In the genomic region with DNA sequence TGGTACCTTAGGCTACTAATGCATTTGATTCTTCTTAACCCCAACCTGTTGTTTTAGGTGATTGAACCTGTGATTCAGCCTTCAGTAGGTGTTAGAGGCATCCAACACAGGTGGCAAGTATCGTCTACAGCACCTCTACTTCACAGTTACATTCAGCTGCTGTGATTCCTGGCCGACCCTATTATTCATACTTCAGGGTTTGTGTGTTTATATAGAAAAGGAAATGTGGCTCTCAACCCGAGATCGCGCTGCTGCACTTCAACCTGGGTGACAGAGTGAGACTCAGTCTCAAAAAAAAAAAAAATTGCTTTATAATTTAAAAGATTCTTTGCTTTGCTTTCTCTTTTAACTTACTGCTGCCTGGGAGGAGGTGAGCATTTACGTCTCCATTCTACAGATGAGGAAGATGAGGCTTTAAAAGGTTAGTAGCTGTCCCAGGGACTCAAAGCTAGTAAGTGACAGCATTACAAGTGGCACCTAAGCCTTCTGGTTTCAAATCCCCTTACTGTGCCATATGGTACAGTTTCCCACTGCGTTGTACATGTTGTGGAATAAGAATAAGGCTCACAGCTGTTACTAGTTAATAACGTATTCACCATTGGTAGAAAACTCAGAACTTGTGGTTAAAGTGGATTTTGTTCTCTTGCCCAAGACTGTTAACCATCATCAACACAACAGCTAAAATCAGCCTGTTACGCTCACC, we compare ENCODE assay signal across 1 cellular context.
TF ChIP-seq lines count a peak whose summit lies in the region.

No MANE protein-coding gene starts in this region.

TF ChIP-seq in GM12878, 131 proteins besides CTCF, POLR2A, EP300 and RAD21 (continued from another document and continues in another):
- TF ChIP-seq, protein P1, sequence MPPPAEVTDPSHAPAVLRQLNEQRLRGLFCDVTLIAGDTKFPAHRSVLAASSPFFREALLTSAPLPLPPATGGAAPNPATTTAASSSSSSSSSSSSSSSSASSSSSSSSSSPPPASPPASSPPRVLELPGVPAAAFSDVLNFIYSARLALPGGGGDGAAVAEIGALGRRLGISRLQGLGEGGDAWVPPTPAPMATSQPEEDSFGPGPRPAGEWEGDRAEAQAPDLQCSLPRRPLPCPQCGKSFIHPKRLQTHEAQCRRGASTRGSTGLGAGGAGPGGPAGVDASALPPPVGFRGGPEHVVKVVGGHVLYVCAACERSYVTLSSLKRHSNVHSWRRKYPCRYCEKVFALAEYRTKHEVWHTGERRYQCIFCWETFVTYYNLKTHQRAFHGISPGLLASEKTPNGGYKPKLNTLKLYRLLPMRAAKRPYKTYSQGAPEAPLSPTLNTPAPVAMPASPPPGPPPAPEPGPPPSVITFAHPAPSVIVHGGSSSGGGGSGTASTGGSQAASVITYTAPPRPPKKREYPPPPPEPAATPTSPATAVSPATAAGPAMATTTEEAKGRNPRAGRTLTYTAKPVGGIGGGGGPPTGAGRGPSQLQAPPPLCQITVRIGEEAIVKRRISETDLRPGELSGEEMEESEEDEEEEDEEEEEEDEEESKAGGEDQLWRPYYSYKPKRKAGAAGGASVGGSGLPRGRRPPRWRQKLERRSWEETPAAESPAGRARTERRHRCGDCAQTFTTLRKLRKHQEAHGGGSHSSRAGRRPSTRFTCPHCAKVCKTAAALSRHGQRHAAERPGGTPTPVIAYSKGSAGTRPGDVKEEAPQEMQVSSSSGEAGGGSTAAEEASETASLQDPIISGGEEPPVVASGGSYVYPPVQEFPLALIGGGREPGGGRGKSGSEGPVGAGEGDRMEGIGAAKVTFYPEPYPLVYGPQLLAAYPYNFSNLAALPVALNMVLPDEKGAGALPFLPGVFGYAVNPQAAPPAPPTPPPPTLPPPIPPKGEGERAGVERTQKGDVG (CRISPR knock-in tag; IDR thresholded peaks at IDR 0.05) = no peak
- TF ChIP-seq, protein P2, sequence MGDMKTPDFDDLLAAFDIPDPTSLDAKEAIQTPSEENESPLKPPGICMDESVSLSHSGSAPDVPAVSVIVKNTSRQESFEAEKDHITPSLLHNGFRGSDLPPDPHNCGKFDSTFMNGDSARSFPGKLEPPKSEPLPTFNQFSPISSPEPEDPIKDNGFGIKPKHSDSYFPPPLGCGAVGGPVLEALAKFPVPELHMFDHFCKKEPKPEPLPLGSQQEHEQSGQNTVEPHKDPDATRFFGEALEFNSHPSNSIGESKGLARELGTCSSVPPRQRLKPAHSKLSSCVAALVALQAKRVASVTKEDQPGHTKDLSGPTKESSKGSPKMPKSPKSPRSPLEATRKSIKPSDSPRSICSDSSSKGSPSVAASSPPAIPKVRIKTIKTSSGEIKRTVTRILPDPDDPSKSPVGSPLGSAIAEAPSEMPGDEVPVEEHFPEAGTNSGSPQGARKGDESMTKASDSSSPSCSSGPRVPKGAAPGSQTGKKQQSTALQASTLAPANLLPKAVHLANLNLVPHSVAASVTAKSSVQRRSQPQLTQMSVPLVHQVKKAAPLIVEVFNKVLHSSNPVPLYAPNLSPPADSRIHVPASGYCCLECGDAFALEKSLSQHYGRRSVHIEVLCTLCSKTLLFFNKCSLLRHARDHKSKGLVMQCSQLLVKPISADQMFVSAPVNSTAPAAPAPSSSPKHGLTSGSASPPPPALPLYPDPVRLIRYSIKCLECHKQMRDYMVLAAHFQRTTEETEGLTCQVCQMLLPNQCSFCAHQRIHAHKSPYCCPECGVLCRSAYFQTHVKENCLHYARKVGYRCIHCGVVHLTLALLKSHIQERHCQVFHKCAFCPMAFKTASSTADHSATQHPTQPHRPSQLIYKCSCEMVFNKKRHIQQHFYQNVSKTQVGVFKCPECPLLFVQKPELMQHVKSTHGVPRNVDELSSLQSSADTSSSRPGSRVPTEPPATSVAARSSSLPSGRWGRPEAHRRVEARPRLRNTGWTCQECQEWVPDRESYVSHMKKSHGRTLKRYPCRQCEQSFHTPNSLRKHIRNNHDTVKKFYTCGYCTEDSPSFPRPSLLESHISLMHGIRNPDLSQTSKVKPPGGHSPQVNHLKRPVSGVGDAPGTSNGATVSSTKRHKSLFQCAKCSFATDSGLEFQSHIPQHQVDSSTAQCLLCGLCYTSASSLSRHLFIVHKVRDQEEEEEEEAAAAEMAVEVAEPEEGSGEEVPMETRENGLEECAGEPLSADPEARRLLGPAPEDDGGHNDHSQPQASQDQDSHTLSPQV (IDR thresholded peaks at IDR 0.05) = no peak
- TF ChIP-seq HCFC1 (IDR thresholded peaks at IDR 0.05; ENCODE audit: low read length) (no peak), GABPA (IDR thresholded peaks at IDR 0.05; ENCODE audit: low read depth) (no peak), RELA (IDR thresholded peaks at IDR 0.05; ENCODE audit: borderline replicate concordance, partially characterized antibody) (no peak), RB1 (IDR thresholded peaks at IDR 0.05; ENCODE audit: borderline replicate concordance) (no peak), ESRRA (IDR thresholded peaks at IDR 0.05; ENCODE audit: low read length) (no peak), ZNF24 (IDR thresholded peaks at IDR 0.05) (0 out of 2 replicates have a peak, but pooled peaks have one; percentile 19), CBX5 (IDR thresholded peaks at IDR 0.05; ENCODE audit: low read depth) (no peak), BRCA1 (IDR thresholded peaks at IDR 0.05; ENCODE audit: low read depth, low read length) (no peak), SUZ12 (IDR thresholded peaks at IDR 0.05; ENCODE audit: unreplicated experiment) (no peak), CHD1 (IDR thresholded peaks at IDR 0.05; ENCODE audit: low read depth, low read length) (no peak), CBX3 (IDR thresholded peaks at IDR 0.05; ENCODE audit: borderline replicate concordance, low read depth) (no peak), FOS (IDR thresholded peaks at IDR 0.05; ENCODE audit: borderline replicate concordance, extremely low read depth, insufficient read length) (no peak), TBL1XR1 (IDR thresholded peaks at IDR 0.05; ENCODE audit: low read depth, low read length) (no peak)
- TF ChIP-seq, protein P3, sequence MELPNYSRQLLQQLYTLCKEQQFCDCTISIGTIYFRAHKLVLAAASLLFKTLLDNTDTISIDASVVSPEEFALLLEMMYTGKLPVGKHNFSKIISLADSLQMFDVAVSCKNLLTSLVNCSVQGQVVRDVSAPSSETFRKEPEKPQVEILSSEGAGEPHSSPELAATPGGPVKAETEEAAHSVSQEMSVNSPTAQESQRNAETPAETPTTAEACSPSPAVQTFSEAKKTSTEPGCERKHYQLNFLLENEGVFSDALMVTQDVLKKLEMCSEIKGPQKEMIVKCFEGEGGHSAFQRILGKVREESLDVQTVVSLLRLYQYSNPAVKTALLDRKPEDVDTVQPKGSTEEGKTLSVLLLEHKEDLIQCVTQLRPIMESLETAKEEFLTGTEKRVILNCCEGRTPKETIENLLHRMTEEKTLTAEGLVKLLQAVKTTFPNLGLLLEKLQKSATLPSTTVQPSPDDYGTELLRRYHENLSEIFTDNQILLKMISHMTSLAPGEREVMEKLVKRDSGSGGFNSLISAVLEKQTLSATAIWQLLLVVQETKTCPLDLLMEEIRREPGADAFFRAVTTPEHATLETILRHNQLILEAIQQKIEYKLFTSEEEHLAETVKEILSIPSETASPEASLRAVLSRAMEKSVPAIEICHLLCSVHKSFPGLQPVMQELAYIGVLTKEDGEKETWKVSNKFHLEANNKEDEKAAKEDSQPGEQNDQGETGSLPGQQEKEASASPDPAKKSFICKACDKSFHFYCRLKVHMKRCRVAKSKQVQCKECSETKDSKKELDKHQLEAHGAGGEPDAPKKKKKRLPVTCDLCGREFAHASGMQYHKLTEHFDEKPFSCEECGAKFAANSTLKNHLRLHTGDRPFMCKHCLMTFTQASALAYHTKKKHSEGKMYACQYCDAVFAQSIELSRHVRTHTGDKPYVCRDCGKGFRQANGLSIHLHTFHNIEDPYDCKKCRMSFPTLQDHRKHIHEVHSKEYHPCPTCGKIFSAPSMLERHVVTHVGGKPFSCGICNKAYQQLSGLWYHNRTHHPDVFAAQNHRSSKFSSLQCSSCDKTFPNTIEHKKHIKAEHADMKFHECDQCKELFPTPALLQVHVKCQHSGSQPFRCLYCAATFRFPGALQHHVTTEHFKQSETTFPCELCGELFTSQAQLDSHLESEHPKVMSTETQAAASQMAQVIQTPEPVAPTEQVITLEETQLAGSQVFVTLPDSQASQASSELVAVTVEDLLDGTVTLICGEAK (IDR thresholded peaks at IDR 0.05; ENCODE audit: borderline replicate concordance) = no peak; the same call in 1 of the 2 replicates
- TF ChIP-seq, protein P4, sequence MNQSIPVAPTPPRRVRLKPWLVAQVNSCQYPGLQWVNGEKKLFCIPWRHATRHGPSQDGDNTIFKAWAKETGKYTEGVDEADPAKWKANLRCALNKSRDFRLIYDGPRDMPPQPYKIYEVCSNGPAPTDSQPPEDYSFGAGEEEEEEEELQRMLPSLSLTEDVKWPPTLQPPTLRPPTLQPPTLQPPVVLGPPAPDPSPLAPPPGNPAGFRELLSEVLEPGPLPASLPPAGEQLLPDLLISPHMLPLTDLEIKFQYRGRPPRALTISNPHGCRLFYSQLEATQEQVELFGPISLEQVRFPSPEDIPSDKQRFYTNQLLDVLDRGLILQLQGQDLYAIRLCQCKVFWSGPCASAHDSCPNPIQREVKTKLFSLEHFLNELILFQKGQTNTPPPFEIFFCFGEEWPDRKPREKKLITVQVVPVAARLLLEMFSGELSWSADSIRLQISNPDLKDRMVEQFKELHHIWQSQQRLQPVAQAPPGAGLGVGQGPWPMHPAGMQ (IDR thresholded peaks at IDR 0.05; ENCODE audit: borderline replicate concordance) = no peak
- TF ChIP-seq, protein P5, sequence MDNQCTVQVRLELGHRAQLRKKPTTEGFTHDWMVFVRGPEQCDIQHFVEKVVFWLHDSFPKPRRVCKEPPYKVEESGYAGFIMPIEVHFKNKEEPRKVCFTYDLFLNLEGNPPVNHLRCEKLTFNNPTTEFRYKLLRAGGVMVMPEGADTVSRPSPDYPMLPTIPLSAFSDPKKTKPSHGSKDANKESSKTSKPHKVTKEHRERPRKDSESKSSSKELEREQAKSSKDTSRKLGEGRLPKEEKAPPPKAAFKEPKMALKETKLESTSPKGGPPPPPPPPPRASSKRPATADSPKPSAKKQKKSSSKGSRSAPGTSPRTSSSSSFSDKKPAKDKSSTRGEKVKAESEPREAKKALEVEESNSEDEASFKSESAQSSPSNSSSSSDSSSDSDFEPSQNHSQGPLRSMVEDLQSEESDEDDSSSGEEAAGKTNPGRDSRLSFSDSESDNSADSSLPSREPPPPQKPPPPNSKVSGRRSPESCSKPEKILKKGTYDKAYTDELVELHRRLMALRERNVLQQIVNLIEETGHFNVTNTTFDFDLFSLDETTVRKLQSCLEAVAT (IDR thresholded peaks at IDR 0.05) = no peak
- TF ChIP-seq, protein P6, sequence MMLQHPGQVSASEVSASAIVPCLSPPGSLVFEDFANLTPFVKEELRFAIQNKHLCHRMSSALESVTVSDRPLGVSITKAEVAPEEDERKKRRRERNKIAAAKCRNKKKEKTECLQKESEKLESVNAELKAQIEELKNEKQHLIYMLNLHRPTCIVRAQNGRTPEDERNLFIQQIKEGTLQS (IDR thresholded peaks at IDR 0.05; ENCODE audit: borderline replicate concordance, extremely low read depth, low read depth, low read length) = no peak
- TF ChIP-seq, protein P7, sequence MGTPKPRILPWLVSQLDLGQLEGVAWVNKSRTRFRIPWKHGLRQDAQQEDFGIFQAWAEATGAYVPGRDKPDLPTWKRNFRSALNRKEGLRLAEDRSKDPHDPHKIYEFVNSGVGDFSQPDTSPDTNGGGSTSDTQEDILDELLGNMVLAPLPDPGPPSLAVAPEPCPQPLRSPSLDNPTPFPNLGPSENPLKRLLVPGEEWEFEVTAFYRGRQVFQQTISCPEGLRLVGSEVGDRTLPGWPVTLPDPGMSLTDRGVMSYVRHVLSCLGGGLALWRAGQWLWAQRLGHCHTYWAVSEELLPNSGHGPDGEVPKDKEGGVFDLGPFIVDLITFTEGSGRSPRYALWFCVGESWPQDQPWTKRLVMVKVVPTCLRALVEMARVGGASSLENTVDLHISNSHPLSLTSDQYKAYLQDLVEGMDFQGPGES (IDR thresholded peaks at IDR 0.05) = no peak
- TF ChIP-seq, protein P8, sequence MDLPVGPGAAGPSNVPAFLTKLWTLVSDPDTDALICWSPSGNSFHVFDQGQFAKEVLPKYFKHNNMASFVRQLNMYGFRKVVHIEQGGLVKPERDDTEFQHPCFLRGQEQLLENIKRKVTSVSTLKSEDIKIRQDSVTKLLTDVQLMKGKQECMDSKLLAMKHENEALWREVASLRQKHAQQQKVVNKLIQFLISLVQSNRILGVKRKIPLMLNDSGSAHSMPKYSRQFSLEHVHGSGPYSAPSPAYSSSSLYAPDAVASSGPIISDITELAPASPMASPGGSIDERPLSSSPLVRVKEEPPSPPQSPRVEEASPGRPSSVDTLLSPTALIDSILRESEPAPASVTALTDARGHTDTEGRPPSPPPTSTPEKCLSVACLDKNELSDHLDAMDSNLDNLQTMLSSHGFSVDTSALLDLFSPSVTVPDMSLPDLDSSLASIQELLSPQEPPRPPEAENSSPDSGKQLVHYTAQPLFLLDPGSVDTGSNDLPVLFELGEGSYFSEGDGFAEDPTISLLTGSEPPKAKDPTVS (IDR thresholded peaks at IDR 0.05; ENCODE audit: low read depth, low read length) = no peak
- TF ChIP-seq, protein P9, sequence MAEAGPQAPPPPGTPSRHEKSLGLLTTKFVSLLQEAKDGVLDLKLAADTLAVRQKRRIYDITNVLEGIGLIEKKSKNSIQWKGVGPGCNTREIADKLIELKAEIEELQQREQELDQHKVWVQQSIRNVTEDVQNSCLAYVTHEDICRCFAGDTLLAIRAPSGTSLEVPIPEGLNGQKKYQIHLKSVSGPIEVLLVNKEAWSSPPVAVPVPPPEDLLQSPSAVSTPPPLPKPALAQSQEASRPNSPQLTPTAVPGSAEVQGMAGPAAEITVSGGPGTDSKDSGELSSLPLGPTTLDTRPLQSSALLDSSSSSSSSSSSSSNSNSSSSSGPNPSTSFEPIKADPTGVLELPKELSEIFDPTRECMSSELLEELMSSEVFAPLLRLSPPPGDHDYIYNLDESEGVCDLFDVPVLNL (IDR thresholded peaks at IDR 0.05; ENCODE audit: low read depth, low read length) = no peak
- TF ChIP-seq, protein P10, sequence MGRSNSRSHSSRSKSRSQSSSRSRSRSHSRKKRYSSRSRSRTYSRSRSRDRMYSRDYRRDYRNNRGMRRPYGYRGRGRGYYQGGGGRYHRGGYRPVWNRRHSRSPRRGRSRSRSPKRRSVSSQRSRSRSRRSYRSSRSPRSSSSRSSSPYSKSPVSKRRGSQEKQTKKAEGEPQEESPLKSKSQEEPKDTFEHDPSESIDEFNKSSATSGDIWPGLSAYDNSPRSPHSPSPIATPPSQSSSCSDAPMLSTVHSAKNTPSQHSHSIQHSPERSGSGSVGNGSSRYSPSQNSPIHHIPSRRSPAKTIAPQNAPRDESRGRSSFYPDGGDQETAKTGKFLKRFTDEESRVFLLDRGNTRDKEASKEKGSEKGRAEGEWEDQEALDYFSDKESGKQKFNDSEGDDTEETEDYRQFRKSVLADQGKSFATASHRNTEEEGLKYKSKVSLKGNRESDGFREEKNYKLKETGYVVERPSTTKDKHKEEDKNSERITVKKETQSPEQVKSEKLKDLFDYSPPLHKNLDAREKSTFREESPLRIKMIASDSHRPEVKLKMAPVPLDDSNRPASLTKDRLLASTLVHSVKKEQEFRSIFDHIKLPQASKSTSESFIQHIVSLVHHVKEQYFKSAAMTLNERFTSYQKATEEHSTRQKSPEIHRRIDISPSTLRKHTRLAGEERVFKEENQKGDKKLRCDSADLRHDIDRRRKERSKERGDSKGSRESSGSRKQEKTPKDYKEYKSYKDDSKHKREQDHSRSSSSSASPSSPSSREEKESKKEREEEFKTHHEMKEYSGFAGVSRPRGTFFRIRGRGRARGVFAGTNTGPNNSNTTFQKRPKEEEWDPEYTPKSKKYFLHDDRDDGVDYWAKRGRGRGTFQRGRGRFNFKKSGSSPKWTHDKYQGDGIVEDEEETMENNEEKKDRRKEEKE (IDR thresholded peaks at IDR 0.05) = no peak
